Comparison of ENCODE assay signal across 8 cellular contexts in the genomic region with DNA sequence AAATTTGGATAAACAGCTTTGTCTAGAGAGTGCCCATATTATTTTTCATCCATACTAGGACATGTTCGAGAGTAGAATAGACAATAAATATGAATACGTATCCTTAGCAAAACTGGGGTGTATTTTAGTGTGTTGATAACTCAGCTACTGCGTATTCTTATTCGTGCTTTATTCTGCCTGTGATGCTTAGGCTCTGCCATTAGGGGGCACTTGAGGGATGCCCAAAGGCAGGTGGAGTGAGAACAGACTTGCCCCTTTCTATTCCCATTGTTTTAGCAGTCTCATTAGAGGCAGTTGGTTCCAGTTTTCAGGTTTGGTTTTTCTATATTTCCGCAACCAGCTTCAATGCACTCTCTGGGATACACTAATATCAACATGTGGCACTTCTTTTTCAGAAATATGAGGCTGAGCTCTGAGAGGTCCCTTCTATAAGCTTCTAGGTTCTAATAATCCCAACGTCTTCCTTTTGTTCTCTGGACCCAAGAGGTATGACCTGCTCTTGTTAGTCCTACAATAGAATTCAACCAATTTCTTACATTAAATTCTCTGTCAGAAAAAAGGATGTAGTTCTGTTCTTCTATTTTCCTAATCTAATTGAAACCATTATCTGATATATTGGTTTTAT.
DNase-seq lines count a peak whose midpoint lies in the region; ATAC-seq and TF ChIP-seq lines count a peak whose summit lies in the region.

No MANE protein-coding gene starts in this region.

- H3K27me3 ChIP-seq in WERI-Rb-1 (ENCODE audit: insufficient read depth, low read depth, severe bottlenecking) = peaks cover 25% of the 10 kb centered on the region

- peak; percentile 45 for TF ChIP-seq CTCF in GM12865 (IDR thresholded peaks at IDR 0.05; ENCODE audit: insufficient read depth, low read depth, low read length, missing control alignments)
- TF ChIP-seq CTCF in WERI-Rb-1 (IDR thresholded peaks at IDR 0.05; ENCODE audit: low read depth, low read length) = peak; percentile 78
- peak; percentile 62 for TF ChIP-seq CTCF in mesothelial cell of epicardium (IDR thresholded peaks at IDR 0.05; ENCODE audit: unreplicated experiment)
- no peak for TF ChIP-seq CTCF in foreskin fibroblast (IDR thresholded peaks at IDR 0.05; ENCODE audit: low read depth, low read length)

- H3K4me3 Mint-ChIP-seq in mesothelial cell of epicardium = peak overlapping the region; percentile 36

- H3K27ac ChIP-seq in WERI-Rb-1 = no peak overlapping the region

- H3K27me3 Mint-ChIP-seq in mesothelial cell of epicardium (ENCODE audit: low read depth) = no peaks in the 10 kb centered on the region

- H3K9me3 Mint-ChIP-seq in mesothelial cell of epicardium = no peaks in the 10 kb centered on the region

- H3K27ac Mint-ChIP-seq in mesothelial cell of epicardium = no peak overlapping the region

- ATAC-seq in HG03095 (IDR thresholded peaks at IDR 0.05; ENCODE audit: unreplicated experiment) = no peak

- no peaks in the 10 kb centered on the region for H3K36me3 Mint-ChIP-seq in mesothelial cell of epicardium

- H3K4me1 Mint-ChIP-seq in mesothelial cell of epicardium = peaks cover 4% of the 10 kb centered on the region

- DNase-seq in GM12865 (ENCODE audit: low read depth) (peak; percentile 7), H4 (ENCODE audit: low spot score) (peak; percentile 25), NCI-H2029 treated with DMSO at 0.1 percent for 48 hours (lab: John Stamatoyannopoulos, UW) (peak; percentile 82), WERI-Rb-1 (peak; percentile 43), mesothelial cell of epicardium (ENCODE audit: low spot score in 2 of 2, unreplicated experiment in 2 of 2) (no peak), NCI-H1436 treated with DMSO at 0.1 percent for 48 hours (lab: John Stamatoyannopoulos, UW) (no peak), foreskin fibroblast (no peak)

- no peaks in the 10 kb centered on the region for H3K36me3 ChIP-seq in WERI-Rb-1

- no peaks in the 10 kb centered on the region for H3K9me3 ChIP-seq in WERI-Rb-1 (ENCODE audit: severe bottlenecking)

- H3K4me3 ChIP-seq in GM12865 (ENCODE audit: low read depth, low read length) (no peak overlapping the region), WERI-Rb-1 (ENCODE audit: low read depth, low read length) (no peak overlapping the region), foreskin fibroblast (ENCODE audit: low read depth in 1 of 2, low read length in 2 of 2) (no peak overlapping the region)

Comparison
In these comparisons a context has a peak if more than half of its experiments do, and no peak if none do; other contexts are left out.
1. DNase-seq: peak in GM12865 (single experiment), H4 (single experiment), NCI-H2029 treated with DMSO at 0.1 percent for 48 hours (single experiment) and WERI-Rb-1 (single experiment); none in mesothelial cell of epicardium (0 of 2), NCI-H1436 treated with DMSO at 0.1 percent for 48 hours (single experiment) and foreskin fibroblast (0 of 2).